ENCODE assay signal across 8 cellular contexts in the genomic region with DNA sequence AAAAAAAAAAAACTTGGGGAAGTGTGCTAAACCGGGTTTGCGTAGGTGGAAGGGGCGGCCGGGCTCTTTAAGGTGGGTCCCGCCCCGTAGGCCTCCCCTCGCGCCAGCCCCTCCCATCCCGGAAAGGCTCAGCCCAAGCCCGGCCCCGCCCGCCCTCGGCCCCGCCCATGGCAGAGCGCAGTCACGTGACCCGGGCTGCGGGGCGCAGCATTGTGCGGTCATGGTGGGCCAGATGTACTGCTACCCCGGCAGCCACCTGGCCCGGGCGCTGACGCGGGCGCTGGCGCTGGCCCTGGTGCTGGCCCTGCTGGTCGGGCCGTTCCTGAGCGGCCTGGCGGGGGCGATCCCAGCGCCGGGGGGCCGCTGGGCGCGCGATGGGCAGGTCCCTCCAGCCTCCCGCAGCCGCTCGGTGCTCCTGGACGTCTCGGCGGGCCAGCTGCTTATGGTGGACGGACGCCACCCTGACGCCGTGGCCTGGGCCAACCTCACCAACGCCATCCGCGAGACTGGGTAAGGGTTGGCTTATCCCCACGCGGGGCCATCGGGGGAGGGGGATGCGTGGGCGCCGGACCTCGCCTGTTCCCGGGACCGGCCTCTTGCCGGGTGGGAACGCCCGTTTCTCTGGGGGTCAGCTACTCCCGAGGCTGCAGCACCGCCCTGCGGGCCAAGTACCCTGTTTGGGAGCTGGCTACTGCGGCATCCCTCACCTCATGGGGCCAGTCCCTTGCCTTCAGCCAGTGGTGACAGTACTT. TPM values are rescaled to one million over a fixed set of nuclear protein-coding genes. Genes with fewer than 3 reads are reported as not detected.
DNase-seq lines count a peak whose midpoint lies in the region; ATAC-seq, FAIRE-seq and TF ChIP-seq lines count a peak whose summit lies in the region.

A gene with protein sequence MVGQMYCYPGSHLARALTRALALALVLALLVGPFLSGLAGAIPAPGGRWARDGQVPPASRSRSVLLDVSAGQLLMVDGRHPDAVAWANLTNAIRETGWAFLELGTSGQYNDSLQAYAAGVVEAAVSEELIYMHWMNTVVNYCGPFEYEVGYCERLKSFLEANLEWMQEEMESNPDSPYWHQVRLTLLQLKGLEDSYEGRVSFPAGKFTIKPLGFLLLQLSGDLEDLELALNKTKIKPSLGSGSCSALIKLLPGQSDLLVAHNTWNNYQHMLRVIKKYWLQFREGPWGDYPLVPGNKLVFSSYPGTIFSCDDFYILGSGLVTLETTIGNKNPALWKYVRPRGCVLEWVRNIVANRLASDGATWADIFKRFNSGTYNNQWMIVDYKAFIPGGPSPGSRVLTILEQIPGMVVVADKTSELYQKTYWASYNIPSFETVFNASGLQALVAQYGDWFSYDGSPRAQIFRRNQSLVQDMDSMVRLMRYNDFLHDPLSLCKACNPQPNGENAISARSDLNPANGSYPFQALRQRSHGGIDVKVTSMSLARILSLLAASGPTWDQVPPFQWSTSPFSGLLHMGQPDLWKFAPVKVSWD (plus strand): TSS at position 207 of the 752 bp plus-strand sequence. CDS start 14 bp downstream, at position 221.

- H3K27me3 ChIP-seq in BJ (ENCODE audit: control insufficient read depth, insufficient read depth, low read length) = no peaks in the 10 kb centered on the region

- peak within 1 kb of the TSS; percentile 87 for H3K27ac Mint-ChIP-seq in activated CD4-positive, alpha-beta T cell treated with anti-CD3 and anti-CD28 coated beads, Interleukin-2, amount 10 ng/mL, durations not matched to agents 7 days and 5 days

- H3K4me3 Mint-ChIP-seq in activated CD4-positive, alpha-beta T cell treated with anti-CD3 and anti-CD28 coated beads, Interleukin-2, amount 10 ng/mL, durations not matched to agents 7 days and 5 days = peak within 1 kb of the TSS; percentile 82

- H3K4me1 Mint-ChIP-seq in activated CD4-positive, alpha-beta T cell treated with anti-CD3 and anti-CD28 coated beads, Interleukin-2, amount 10 ng/mL, durations not matched to agents 7 days and 5 days = peaks cover 14% of the 10 kb centered on the region

- H3K27me3 Mint-ChIP-seq in activated CD4-positive, alpha-beta T cell treated with anti-CD3 and anti-CD28 coated beads, Interleukin-2, amount 10 ng/mL, durations not matched to agents 7 days and 5 days = no peaks in the 10 kb centered on the region

- POLR2A ChIA-PET in BJ (lab: Charles Lee) = no interaction called here
- POLR2A ChIA-PET in activated CD4-positive, alpha-beta T cell treated with anti-CD3 and anti-CD28 coated beads, Interleukin-2, amount 10 ng/mL, durations not matched to agents 7 days and 5 days (lab: Charles Lee) = no interaction called here

- peak; percentile 92 for ATAC-seq in HG03442 (IDR thresholded peaks at IDR 0.05; ENCODE audit: unreplicated experiment)
- peak; percentile 97 for ATAC-seq in left lobe of liver

- DNase-seq in BJ (ENCODE audit: low read depth) = peak; percentile 52
- DNase-seq in GM19239 (ENCODE audit: insufficient read length, low spot score) = peak; percentile 95
- DNase-seq in NCI-H526 (lab: John Stamatoyannopoulos, UW) = peak; percentile 66 to 95
- peak; percentile 94 for DNase-seq in activated CD4-positive, alpha-beta T cell treated with anti-CD3 and anti-CD28 coated beads, Interleukin-2, amount 10 ng/mL, durations not matched to agents 7 days and 5 days
- DNase-seq in coronary artery (ENCODE audit: low spot score) = peak; percentile 97
- DNase-seq in left lobe of liver (ENCODE audit: low spot score) = peak; percentile 94
- DNase-seq in stimulated activated CD4-positive, alpha-beta T cell treated with anti-CD3 and anti-CD28 coated beads, Interleukin-2, amount 100 ng/mL, for 24 hours = peak; percentile 94 to 95

- peak within 1 kb of the TSS; percentile 94 to 96 for H3K27ac ChIP-seq in coronary artery

- H3K36me3 Mint-ChIP-seq in activated CD4-positive, alpha-beta T cell treated with anti-CD3 and anti-CD28 coated beads, Interleukin-2, amount 10 ng/mL, durations not matched to agents 7 days and 5 days (ENCODE audit: low read depth) = no peaks in the 10 kb centered on the region

- no peaks in the 10 kb centered on the region for H3K36me3 ChIP-seq in BJ (ENCODE audit: control insufficient read depth, insufficient read depth, low read length)

- H3K4me3 ChIP-seq in BJ (ENCODE audit: low read depth, low read length) (peak within 1 kb of the TSS; percentile 93), coronary artery (peak within 1 kb of the TSS; percentile 98)

- no peaks in the 10 kb centered on the region for H3K9me3 Mint-ChIP-seq in activated CD4-positive, alpha-beta T cell treated with anti-CD3 and anti-CD28 coated beads, Interleukin-2, amount 10 ng/mL, durations not matched to agents 7 days and 5 days

- FAIRE-seq in GM19239 (lab: Jason Lieb, UNC) = peak; percentile 90

- TF ChIP-seq CTCF in BJ (IDR thresholded peaks at IDR 0.05; ENCODE audit: insufficient read depth, low read depth, low read length) (no peak), coronary artery (IDR thresholded peaks at IDR 0.05) (no peak)

- CTCF ChIA-PET in BJ (lab: Yijun Ruan, JAX) = interaction anchor here (0.6 kb wide), 2 partner anchors 24 to 162 kb away, joined by 3 read pairs; a partner anchor contains a TSS
- CTCF ChIA-PET in activated CD4-positive, alpha-beta T cell treated with anti-CD3 and anti-CD28 coated beads, Interleukin-2, amount 10 ng/mL, durations not matched to agents 7 days and 5 days (lab: Charles Lee) = interaction anchor here (0.6 kb wide), 2 partner anchors 68 to 74 kb away, joined by 3 read pairs; no protein-coding TSS in a partner anchor

RNA-seq across cellular contexts. Expression of the gene that starts here (rescaled TPM):
- 20.1 and 30.9 TPM in 2 replicates for polyA plus RNA-seq in BJ (2011; rRNA removed)
- polyA minus RNA-seq in BJ (2011; rRNA and poly(A)+ RNA removed) = 24.3 and 34.9 TPM in 2 replicates
- 10 to 100 TPM; 12.7 to 15.3 TPM for total RNA-seq in activated CD4-positive, alpha-beta T cell treated with anti-CD3 and anti-CD28 coated beads, Interleukin-2, amount 10 ng/mL, durations not matched to agents 7 days and 5 days
- 23.3 TPM for total RNA-seq in left lobe of liver

Comparison
In these comparisons a context has a peak if more than half of its experiments do, and no peak if none do; other contexts are left out.
1. Peak in every context shown above with its lines: DNase-seq, ATAC-seq, H3K4me3 ChIP-seq and H3K27ac ChIP-seq.